Comparison of ENCODE assay signal across 9 cellular contexts in genomic region chr2:230347659-230348305, GRCh38. TPM values are rescaled to one million over a fixed set of nuclear protein-coding genes. Genes with fewer than 3 reads are reported as not detected.
DNase-seq lines count a peak whose midpoint lies in the region; ATAC-seq and TF ChIP-seq lines count a peak whose summit lies in the region.
"Had no signal": no experiment of that assay in that cellular context is flagged by ENCODE, and none has a peak within 500 bp of the region (broad histone marks: within the 10 kb centered on the region; RNA-seq: fewer than 3 reads in every experiment).

No MANE protein-coding gene starts in this region.

- H3K9me3 Mint-ChIP-seq in naive B cell (peaks cover 9 to 39% (median 35%) of the 10 kb centered on the region in 7 donors), nephron progenitor cell (peaks cover 32% of the 10 kb centered on the region), endothelial cell (ENCODE audit: unreplicated experiment) (no peaks in the 10 kb centered on the region)

- H3K4me3 Mint-ChIP-seq in naive B cell = peak overlapping the region in 6 of 8 donors; percentile 41 to 69 (median 62)
- no peak overlapping the region for H3K4me3 Mint-ChIP-seq in nephron progenitor cell
- H3K4me3 Mint-ChIP-seq in endothelial cell (ENCODE audit: unreplicated experiment) = no peak overlapping the region

- DNase-seq in activated T-cell treated with anti-CD3 and anti-CD28 coated beads for 4 hours (peak; percentile 23), naive B cell (no peak), nephron progenitor cell (no peak), NCI-H1417 treated with DMSO at 0.1 percent for 48 hours (lab: John Stamatoyannopoulos, UW) (no peak), ureter (ENCODE audit: low spot score) (no peak), endothelial cell (ENCODE audit: low spot score) (no peak)
- DNase-seq: NCI-H774 had no signal

- ATAC-seq in GM18511 (IDR thresholded peaks at IDR 0.05; ENCODE audit: unreplicated experiment) (peak; percentile 69), HG02981 (IDR thresholded peaks at IDR 0.05; ENCODE audit: unreplicated experiment) (peak; percentile 59), naive B cell (ENCODE audit: low read depth in 2 of 2) (peak; percentile 43 to 49)

- peaks cover 44 to 46% of the 10 kb centered on the region in 2 donors for H3K36me3 Mint-ChIP-seq in naive B cell
- peaks cover 9% of the 10 kb centered on the region for H3K36me3 Mint-ChIP-seq in nephron progenitor cell (ENCODE audit: low read depth)
- no peaks in the 10 kb centered on the region for H3K36me3 Mint-ChIP-seq in endothelial cell (ENCODE audit: low read depth, unreplicated experiment)

- H3K27me3 Mint-ChIP-seq in naive B cell (no peaks in the 10 kb centered on the region), nephron progenitor cell (ENCODE audit: low read depth, poor library complexity) (no peaks in the 10 kb centered on the region), endothelial cell (ENCODE audit: unreplicated experiment) (no peaks in the 10 kb centered on the region)

- TF ChIP-seq CTCF in nephron progenitor cell (IDR thresholded peaks at IDR 0.05) (no peak), endothelial cell (IDR thresholded peaks at IDR 0.05; ENCODE audit: unreplicated experiment) (no peak)

- H3K27ac Mint-ChIP-seq in naive B cell (peak overlapping the region in 5 of 6 donors; percentile 61 to 87 (median 78)), nephron progenitor cell (no peak overlapping the region), endothelial cell (ENCODE audit: unreplicated experiment) (no peak overlapping the region)

- H3K4me1 Mint-ChIP-seq in naive B cell = peaks cover 53 to 73% (median 69%) of the 10 kb centered on the region in 3 donors
- no peaks in the 10 kb centered on the region for H3K4me1 Mint-ChIP-seq in nephron progenitor cell
- no peaks in the 10 kb centered on the region for H3K4me1 Mint-ChIP-seq in endothelial cell (ENCODE audit: unreplicated experiment)

RNA-seq across cellular contexts. Expression of gene SP140L, which starts 20.8 kb away (rescaled TPM):
- polyA plus RNA-seq in naive B cell (ENCODE audit: low read depth in 6 of 6) = 10 to 100 TPM; 48.5 to 82.4 (median 54.0) TPM
- total RNA-seq in ureter = 39.0 TPM
- total RNA-seq in endothelial cell (ENCODE audit: unreplicated experiment) = 1.1 TPM

Comparison
In these comparisons a context has a peak if more than half of its experiments do, and no peak if none do; other contexts are left out.
1. H3K27ac Mint-ChIP-seq: peak in naive B cell (5 of 6); none in nephron progenitor cell (single experiment) and endothelial cell (single experiment).
2. H3K4me3 Mint-ChIP-seq: peak in naive B cell (6 of 8); none in nephron progenitor cell (single experiment) and endothelial cell (single experiment).
3. RNA of gene SP140L, which starts 20.8 kb away (total RNA-seq): 39.0 TPM in ureter (single experiment); 1.1 TPM in endothelial cell (single experiment); every median in the first group is over 10 times any median in the second.
4. Peak in every context shown above with its lines, with median percentiles within 50 percentile points of each other: ATAC-seq.